ENCODE assay signal across 14 cellular contexts in genomic region chr20:38453941-38454340, GRCh38. TPM values are rescaled to one million over a fixed set of nuclear protein-coding genes. Genes with fewer than 3 reads are reported as not detected.
A peak's percentile ranks its signal among the peaks of the same experiment; 100 is the strongest.
DNase-seq lines count a peak whose midpoint lies in the region; ATAC-seq and TF ChIP-seq lines count a peak whose summit lies in the region.
"Had no signal": no experiment of that assay in that cellular context is flagged by ENCODE, and none has a peak within 500 bp of the region (broad histone marks: within the 10 kb centered on the region; RNA-seq: fewer than 3 reads in every experiment).

No MANE protein-coding gene starts in this region.

- TF ChIP-seq CTCF in osteoblast (IDR thresholded peaks at IDR 0.05; ENCODE audit: extremely low read depth, low read depth, low read length), result no peak

- H3K4me1 ChIP-seq in osteoblast (ENCODE audit: insufficient read depth, low read length), result peaks cover 38% of the 10 kb centered on the region

- H2AFZ ChIP-seq in osteoblast (ENCODE audit: low read length), result no peak overlapping the region
- H2AFZ ChIP-seq: hepatocyte had no signal

- no peaks in the 10 kb centered on the region for H3K9me3 ChIP-seq in osteoblast (ENCODE audit: low read depth, low read length)

- no peak overlapping the region for H3K4me2 ChIP-seq in osteoblast (ENCODE audit: insufficient read depth, low read length)
- H3K4me2 ChIP-seq: hepatocyte had no signal

- DNase-seq in GF-D8 (lab: John Stamatoyannopoulos, UW) (peak; percentile 4), glomerular visceral epithelial cell (ENCODE audit: extremely low spot score) (peak; percentile 39), posterior cingulate gyrus (no peak), osteoblast (ENCODE audit: insufficient read length, low spot score, missing footprints) (no peak), A172 (ENCODE audit: low spot score) (no peak)
- no peak for DNase-seq in stimulated activated CD4-positive, alpha-beta T cell treated with anti-CD3 and anti-CD28 coated beads, Interleukin-4, amount 100 ng/mL, for 24 hours
- DNase-seq: activated CD4-positive, alpha-beta T cell treated with anti-CD3 and anti-CD28 coated beads, Interleukin-2, amount 50 U/mL, for 1 hour; activated naive CD8-positive, alpha-beta T cell treated with anti-CD3 and anti-CD28 coated beads for 36 hours; HFFc6 had no signal

- H3K36me3 ChIP-seq in osteoblast (ENCODE audit: insufficient read depth, low read length), result peaks cover 5% of the 10 kb centered on the region

- ATAC-seq in GM19438 (IDR thresholded peaks at IDR 0.05; ENCODE audit: low read depth, unreplicated experiment) (peak; percentile 70), HG03571 (IDR thresholded peaks at IDR 0.05; ENCODE audit: unreplicated experiment) (peak; percentile 71)
- ATAC-seq: natural killer cell treated with Interleukin-12 subunit alpha and Interleukin-12 subunit beta and Interleukin-15 and Interleukin-18, amount 100 ng/mL, for 72 hours had no signal

- no peaks in the 10 kb centered on the region for H4K20me1 ChIP-seq in osteoblast (ENCODE audit: insufficient read depth, low read length)

- no peak overlapping the region for H3K27ac ChIP-seq in osteoblast (ENCODE audit: low read depth, low read length)
- H3K27ac ChIP-seq: C4-2B, hepatocyte had no signal

- H3K79me2 ChIP-seq in osteoblast (ENCODE audit: insufficient read depth, low read length), result no peaks in the 10 kb centered on the region
- H3K79me2 ChIP-seq: hepatocyte had no signal

- H3K4me3 ChIP-seq in osteoblast (ENCODE audit: insufficient read depth, low read length), result no peak overlapping the region
- H3K4me3 ChIP-seq: hepatocyte had no signal

- no peaks in the 10 kb centered on the region for H3K27me3 ChIP-seq in osteoblast (ENCODE audit: insufficient read depth, low read length)
- H3K27me3 ChIP-seq: hepatocyte had no signal

- intact Hi-C loops in posterior cingulate gyrus (cut with DNase I), result no loop called here

RNA-seq across cellular contexts. Expression of gene RALGAPB, which starts 18.7 kb away (rescaled TPM):
- 42.7 and 43.6 TPM in 2 replicates for total RNA-seq in osteoblast
- 20.0 and 20.8 TPM in 2 replicates for total RNA-seq in A172 (2014; rRNA removed; shearing (Covaris generic))

RNA-seq across cellular contexts. Expression of gene SNHG17, which starts 18.8 kb away (rescaled TPM):
- total RNA-seq in osteoblast, result 5.6 and 6.9 TPM in 2 replicates
- 8.5 and 10.1 TPM in 2 replicates for total RNA-seq in A172 (2014; rRNA removed; shearing (Covaris generic))

Comparison
In these comparisons a context has a peak if more than half of its experiments do, and no peak if none do; other contexts are left out.
1. DNase-seq: peak in GF-D8 (single experiment) and glomerular visceral epithelial cell (single experiment); none in posterior cingulate gyrus (0 of 10), stimulated activated CD4-positive, alpha-beta T cell treated with anti-CD3 and anti-CD28 coated beads, Interleukin-4, amount 100 ng/mL, for 24 hours (single experiment), osteoblast (single experiment) and A172 (single experiment).